In genomic region chr19:41399525-41399924, GRCh38 we compare ENCODE assay signal across 20 cellular contexts. TPM values are rescaled to one million over a fixed set of nuclear protein-coding genes. Genes with fewer than 3 reads are reported as not detected.
DNase-seq lines count a peak whose midpoint lies in the region; ATAC-seq and TF ChIP-seq lines count a peak whose summit lies in the region.
"Had no signal": no experiment of that assay in that cellular context is flagged by ENCODE, and none has a peak within 500 bp of the region (broad histone marks: within the 10 kb centered on the region; RNA-seq: fewer than 3 reads in every experiment).

No MANE protein-coding gene starts in this region.

- POLR2A ChIA-PET in CD8-positive, alpha-beta memory T cell (lab: Charles Lee), result interaction anchor here (1.1 kb wide), 1 partner anchor 15 kb away, joined by 3 read pairs; no protein-coding TSS in a partner anchor
- POLR2A ChIA-PET in activated CD8-positive, alpha-beta T cell treated with anti-CD3 and anti-CD28 coated beads, Interleukin-2, amount 10 ng/mL, durations not matched to agents 7 days and 5 days (lab: Charles Lee), result interaction anchor here (1.2 kb wide), 1 partner anchor 27 kb away, joined by 3 read pairs; no protein-coding TSS in a partner anchor

- no peak for ATAC-seq in activated CD8-positive, alpha-beta T cell treated with anti-CD3 and anti-CD28 coated beads, Interleukin-2, amount 10 ng/mL, durations not matched to agents 7 days and 5 days
- ATAC-seq in natural killer cell, result no peak
- ATAC-seq: stimulated activated naive B cell treated with anti-CD40 and anti-IgM and Interleukin-4, amounts not matched to agents 10 μg/mL and 1 μg/mL and 100 μg/mL, for 72 hours; upper lobe of right lung had no signal

- H3K27me3 Mint-ChIP-seq in T-helper 2 cell treated with Interferon-gamma antibody and Interleukin-4, amounts not matched to agents 5 μg/mL and 100 μg/mL, for 36 hours (ENCODE audit: low read depth), result no peaks in the 10 kb centered on the region
- H3K27me3 Mint-ChIP-seq in CD8-positive, alpha-beta memory T cell, result no peaks in the 10 kb centered on the region
- H3K27me3 Mint-ChIP-seq in activated CD8-positive, alpha-beta T cell treated with anti-CD3 and anti-CD28 coated beads, Interleukin-2, amount 10 ng/mL, durations not matched to agents 7 days and 5 days (ENCODE audit: low read depth), result no peaks in the 10 kb centered on the region
- no peaks in the 10 kb centered on the region for H3K27me3 Mint-ChIP-seq in natural killer cell (ENCODE audit: low read depth in 2 of 2)
- H3K27me3 Mint-ChIP-seq: stimulated activated naive B cell treated with anti-CD40 and anti-IgM and Interleukin-4, amounts not matched to agents 10 μg/mL and 1 μg/mL and 100 μg/mL, for 72 hours had no signal

- peaks cover 27% of the 10 kb centered on the region for H3K4me1 ChIP-seq in CD8-positive, alpha-beta memory T cell (ENCODE audit: insufficient read depth, low read length)

- peaks cover 5% of the 10 kb centered on the region for H3K36me3 Mint-ChIP-seq in T-helper 2 cell treated with Interferon-gamma antibody and Interleukin-4, amounts not matched to agents 5 μg/mL and 100 μg/mL, for 36 hours (ENCODE audit: low read depth)
- H3K36me3 Mint-ChIP-seq in CD8-positive, alpha-beta memory T cell, result peaks cover 0 to 28% (median 0%) of the 10 kb centered on the region in 3 donors
- H3K36me3 Mint-ChIP-seq in activated CD8-positive, alpha-beta T cell treated with anti-CD3 and anti-CD28 coated beads, Interleukin-2, amount 10 ng/mL, durations not matched to agents 7 days and 5 days (ENCODE audit: low read depth), result peaks cover 7% of the 10 kb centered on the region
- H3K36me3 Mint-ChIP-seq in natural killer cell, result no peaks in the 10 kb centered on the region

- no peak overlapping the region for H3K27ac ChIP-seq in CD8-positive, alpha-beta memory T cell (ENCODE audit: low read depth, low read length)
- H3K27ac ChIP-seq: hepatocyte, upper lobe of right lung had no signal

- H3K4me3 ChIP-seq in CD8-positive, alpha-beta memory T cell (ENCODE audit: low read length), result no peak overlapping the region
- H3K4me3 ChIP-seq: hepatocyte, smooth muscle cell had no signal

- H3K4me1 Mint-ChIP-seq in T-helper 2 cell treated with Interferon-gamma antibody and Interleukin-4, amounts not matched to agents 5 μg/mL and 100 μg/mL, for 36 hours (ENCODE audit: low read depth), result peaks cover 27% of the 10 kb centered on the region
- H3K4me1 Mint-ChIP-seq in CD8-positive, alpha-beta memory T cell, result peaks cover 46 to 65% (median 53%) of the 10 kb centered on the region in 3 donors
- H3K4me1 Mint-ChIP-seq in activated CD8-positive, alpha-beta T cell treated with anti-CD3 and anti-CD28 coated beads, Interleukin-2, amount 10 ng/mL, durations not matched to agents 7 days and 5 days (ENCODE audit: low read depth), result peaks cover 49% of the 10 kb centered on the region
- H3K4me1 Mint-ChIP-seq in natural killer cell, result peaks cover 38 to 55% of the 10 kb centered on the region in 2 donors

- DNase-seq in T-helper 2 cell treated with Interferon-gamma antibody and Interleukin-4, amounts not matched to agents 5 μg/mL and 100 μg/mL, for 36 hours (ENCODE audit: low spot score), result no peak
- DNase-seq in T-helper 2 cell (no peak), natural killer cell (no peak), GM13976 (ENCODE audit: low spot score) (no peak), cortex of kidney (lab: John Stamatoyannopoulos, UW) (no peak), NK-92 (lab: John Stamatoyannopoulos, UW; ENCODE audit: unreplicated experiment) (no peak)
- DNase-seq in CD8-positive, alpha-beta memory T cell, result no peak
- DNase-seq in activated CD8-positive, alpha-beta T cell treated with anti-CD3 and anti-CD28 coated beads, Interleukin-2, amount 10 ng/mL, durations not matched to agents 7 days and 5 days, result no peak
- DNase-seq: 8988T; activated CD8-positive, alpha-beta memory T cell treated with anti-CD3 and anti-CD28 coated beads, Interleukin-2, amount 50 U/mL, for 48 hours; central memory CD4-positive, alpha-beta T cell; endodermal cell; kidney glomerular epithelial cell; NCI-H1436 treated with DMSO at 0.1 percent for 48 hours; NCI-H2227 treated with DMSO at 0.1 percent for 48 hours; NK-92 treated with Interleukin-12 subunit alpha and Interleukin-12 subunit beta, amount 100 ng/mL, for 24 hours; stimulated activated naive B cell treated with anti-CD40 and anti-IgM and Interleukin-4, amounts not matched to agents 10 μg/mL and 1 μg/mL and 100 μg/mL, for 72 hours; upper lobe of right lung had no signal

- peak overlapping the region; percentile 82 for H3K27ac Mint-ChIP-seq in T-helper 2 cell treated with Interferon-gamma antibody and Interleukin-4, amounts not matched to agents 5 μg/mL and 100 μg/mL, for 36 hours
- peak overlapping the region in 5 of 8 donors; percentile 36 to 96 (median 73) for H3K27ac Mint-ChIP-seq in CD8-positive, alpha-beta memory T cell
- no peak overlapping the region for H3K27ac Mint-ChIP-seq in activated CD8-positive, alpha-beta T cell treated with anti-CD3 and anti-CD28 coated beads, Interleukin-2, amount 10 ng/mL, durations not matched to agents 7 days and 5 days
- peak overlapping the region; percentile 99 to 100 for H3K27ac Mint-ChIP-seq in natural killer cell

- no peaks in the 10 kb centered on the region for H3K9me3 ChIP-seq in CD8-positive, alpha-beta memory T cell (ENCODE audit: low read length)
- H3K9me3 ChIP-seq: upper lobe of right lung had no signal

- TF ChIP-seq CTCF in natural killer cell (IDR thresholded peaks at IDR 0.05), result no peak
- no peak for TF ChIP-seq CTCF in GM13976 (IDR thresholded peaks at IDR 0.05; ENCODE audit: borderline replicate concordance, control extremely low read depth, extremely low read depth, insufficient read depth, missing control alignments)

- no peaks in the 10 kb centered on the region for H3K27me3 ChIP-seq in CD8-positive, alpha-beta memory T cell (ENCODE audit: insufficient read depth, low read length, poor library complexity, severe bottlenecking)
- H3K27me3 ChIP-seq: hepatocyte, upper lobe of right lung had no signal

- peaks cover 6% of the 10 kb centered on the region for H3K36me3 ChIP-seq in CD8-positive, alpha-beta memory T cell (ENCODE audit: insufficient read depth, low read length)

- in situ Hi-C loops in GM13976 (cut with MboI; ENCODE audit: low sequenced_read_pairs, unreplicated experiment), result no loop called here

- peak overlapping the region; percentile 65 for H3K4me3 Mint-ChIP-seq in T-helper 2 cell treated with Interferon-gamma antibody and Interleukin-4, amounts not matched to agents 5 μg/mL and 100 μg/mL, for 36 hours
- peak overlapping the region in 6 of 7 donors; percentile 28 to 97 (median 96) for H3K4me3 Mint-ChIP-seq in CD8-positive, alpha-beta memory T cell
- peak overlapping the region; percentile 28 for H3K4me3 Mint-ChIP-seq in activated CD8-positive, alpha-beta T cell treated with anti-CD3 and anti-CD28 coated beads, Interleukin-2, amount 10 ng/mL, durations not matched to agents 7 days and 5 days
- H3K4me3 Mint-ChIP-seq in natural killer cell, result peak overlapping the region; percentile 97

- CTCF ChIA-PET in CD8-positive, alpha-beta memory T cell (lab: Charles Lee), result no interaction called here
- CTCF ChIA-PET in activated CD8-positive, alpha-beta T cell treated with anti-CD3 and anti-CD28 coated beads, Interleukin-2, amount 10 ng/mL, durations not matched to agents 7 days and 5 days (lab: Charles Lee), result no interaction called here

- intact Hi-C loops in natural killer cell (cut with micrococcal nuclease), result no loop called here

- H3K9me3 Mint-ChIP-seq in T-helper 2 cell treated with Interferon-gamma antibody and Interleukin-4, amounts not matched to agents 5 μg/mL and 100 μg/mL, for 36 hours, result no peaks in the 10 kb centered on the region
- H3K9me3 Mint-ChIP-seq in CD8-positive, alpha-beta memory T cell, result no peaks in the 10 kb centered on the region
- H3K9me3 Mint-ChIP-seq in activated CD8-positive, alpha-beta T cell treated with anti-CD3 and anti-CD28 coated beads, Interleukin-2, amount 10 ng/mL, durations not matched to agents 7 days and 5 days (ENCODE audit: insufficient read depth), result no peaks in the 10 kb centered on the region
- H3K9me3 Mint-ChIP-seq in natural killer cell, result no peaks in the 10 kb centered on the region
- H3K9me3 Mint-ChIP-seq: endodermal cell; stimulated activated naive B cell treated with anti-CD40 and anti-IgM and Interleukin-4, amounts not matched to agents 10 μg/mL and 1 μg/mL and 100 μg/mL, for 72 hours had no signal

RNA-seq across cellular contexts. Expression of gene BCKDHA, which starts 1.9 kb away (rescaled TPM):
- total RNA-seq in CD8-positive, alpha-beta memory T cell, result 10 to 100 TPM; 18.5 to 23.5 TPM
- polyA plus RNA-seq in CD8-positive, alpha-beta memory T cell, result 52.1 TPM
- total RNA-seq in activated CD8-positive, alpha-beta T cell treated with anti-CD3 and anti-CD28 coated beads, Interleukin-2, amount 10 ng/mL, durations not matched to agents 7 days and 5 days, result 10 to 100 TPM; 15.8 to 24.5 TPM
- total RNA-seq in natural killer cell, result 10 to 100 TPM; 26.5 to 29.0 (median 28.3) TPM

RNA-seq across cellular contexts. Expression of gene EXOSC5, which starts 2.4 kb away (rescaled TPM):
- total RNA-seq in CD8-positive, alpha-beta memory T cell, result 10 to 100 TPM; 48.5 to 52.3 TPM
- polyA plus RNA-seq in CD8-positive, alpha-beta memory T cell, result 49.5 TPM
- total RNA-seq in activated CD8-positive, alpha-beta T cell treated with anti-CD3 and anti-CD28 coated beads, Interleukin-2, amount 10 ng/mL, durations not matched to agents 7 days and 5 days, result 10 to 100 TPM; 25.3 to 26.6 TPM
- total RNA-seq in natural killer cell, result 10 to 100 TPM in 1 of 3 donors, 1 to 10 TPM in 2; 9.0 to 11.6 (median 9.5) TPM

RNA-seq across cellular contexts. Expression of gene TMEM91, which starts 23.2 kb away (rescaled TPM):
- 1 to 10 TPM; 2.6 to 3.8 TPM for total RNA-seq in CD8-positive, alpha-beta memory T cell
- polyA plus RNA-seq in CD8-positive, alpha-beta memory T cell, result 3.7 TPM
- total RNA-seq in activated CD8-positive, alpha-beta T cell treated with anti-CD3 and anti-CD28 coated beads, Interleukin-2, amount 10 ng/mL, durations not matched to agents 7 days and 5 days, result 1 to 10 TPM; 5.3 to 6.4 TPM
- 10 to 100 TPM; 13.6 to 22.8 (median 20.8) TPM for total RNA-seq in natural killer cell

RNA-seq across cellular contexts. Expression of gene B3GNT8, which starts 27.6 kb away (rescaled TPM):
- under 1 TPM; 0.66 to 0.91 TPM for total RNA-seq in CD8-positive, alpha-beta memory T cell
- polyA plus RNA-seq in CD8-positive, alpha-beta memory T cell, result 11.1 TPM
- 1 to 10 TPM; 2.9 to 5.2 TPM for total RNA-seq in activated CD8-positive, alpha-beta T cell treated with anti-CD3 and anti-CD28 coated beads, Interleukin-2, amount 10 ng/mL, durations not matched to agents 7 days and 5 days
- total RNA-seq in natural killer cell, result 1 to 10 TPM; 1.5 to 2.5 (median 2.1) TPM

RNA-seq across cellular contexts. Expression of gene B9D2, which starts 35.6 kb away (rescaled TPM):
- total RNA-seq in CD8-positive, alpha-beta memory T cell, result 1 to 10 TPM; 8.5 to 9.7 TPM
- polyA plus RNA-seq in CD8-positive, alpha-beta memory T cell, result 15.4 TPM
- total RNA-seq in activated CD8-positive, alpha-beta T cell treated with anti-CD3 and anti-CD28 coated beads, Interleukin-2, amount 10 ng/mL, durations not matched to agents 7 days and 5 days, result 10 to 100 TPM; 10.6 to 12.8 TPM
- 10 to 100 TPM; 18.1 to 22.2 (median 18.7) TPM for total RNA-seq in natural killer cell

Comparison
In these comparisons a context has a peak if more than half of its experiments do, and no peak if none do; other contexts are left out.
1. H3K4me3 Mint-ChIP-seq: peak in every context shown above with its lines; median percentile 97 in natural killer cell; 96 in CD8-positive, alpha-beta memory T cell; 65 in T-helper 2 cell treated with Interferon-gamma antibody and Interleukin-4, amounts not matched to agents 5 μg/mL and 100 μg/mL, for 36 hours; 28 in activated CD8-positive, alpha-beta T cell treated with anti-CD3 and anti-CD28 coated beads, Interleukin-2, amount 10 ng/mL, durations not matched to agents 7 days and 5 days.